2 cellular contexts compared by ENCODE assay signal in the genomic region with DNA sequence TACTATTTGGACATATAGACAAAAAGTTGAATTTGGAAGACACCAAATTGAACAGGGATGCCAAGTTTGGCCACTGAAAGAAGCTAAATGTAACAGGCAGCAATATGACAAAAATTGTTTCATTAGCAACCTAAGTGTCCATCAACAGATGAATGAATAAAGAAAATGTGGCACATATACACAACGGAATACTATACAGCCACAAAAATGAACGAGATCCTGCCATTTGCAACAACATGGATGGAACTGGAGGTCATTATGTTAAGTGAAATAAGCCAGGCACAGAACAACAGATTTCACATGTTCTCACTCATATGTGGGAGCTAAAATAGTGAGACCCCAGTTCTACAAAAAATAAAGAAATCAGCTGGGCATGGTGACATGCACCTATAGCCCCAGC.
TF ChIP-seq lines count a peak whose summit lies in the region.

No MANE protein-coding gene starts in this region.

TF ChIP-seq in HEK293, 187 proteins besides CTCF, POLR2A, EP300 and RAD21 (continued from another document):
- TF ChIP-seq, protein P1, sequence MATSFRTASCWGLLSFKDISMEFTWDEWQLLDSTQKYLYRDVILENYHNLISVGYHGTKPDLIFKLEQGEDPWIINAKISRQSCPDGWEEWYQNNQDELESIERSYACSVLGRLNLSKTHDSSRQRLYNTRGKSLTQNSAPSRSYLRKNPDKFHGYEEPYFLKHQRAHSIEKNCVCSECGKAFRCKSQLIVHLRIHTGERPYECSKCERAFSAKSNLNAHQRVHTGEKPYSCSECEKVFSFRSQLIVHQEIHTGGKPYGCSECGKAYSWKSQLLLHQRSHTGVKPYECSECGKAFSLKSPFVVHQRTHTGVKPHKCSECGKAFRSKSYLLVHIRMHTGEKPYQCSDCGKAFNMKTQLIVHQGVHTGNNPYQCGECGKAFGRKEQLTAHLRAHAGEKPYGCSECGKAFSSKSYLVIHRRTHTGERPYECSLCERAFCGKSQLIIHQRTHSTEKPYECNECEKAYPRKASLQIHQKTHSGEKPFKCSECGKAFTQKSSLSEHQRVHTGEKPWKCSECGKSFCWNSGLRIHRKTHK (tag by site-specific recombination; IDR thresholded peaks at IDR 0.05), result no peak
- no peak for TF ChIP-seq HOXA7 (CRISPR knock-in tag; IDR thresholded peaks at IDR 0.05; ENCODE audit: borderline replicate concordance)
- no peak for TF ChIP-seq ZNF341 (tag by site-specific recombination; IDR thresholded peaks at IDR 0.05; ENCODE audit: low read depth)
- TF ChIP-seq, protein P2, sequence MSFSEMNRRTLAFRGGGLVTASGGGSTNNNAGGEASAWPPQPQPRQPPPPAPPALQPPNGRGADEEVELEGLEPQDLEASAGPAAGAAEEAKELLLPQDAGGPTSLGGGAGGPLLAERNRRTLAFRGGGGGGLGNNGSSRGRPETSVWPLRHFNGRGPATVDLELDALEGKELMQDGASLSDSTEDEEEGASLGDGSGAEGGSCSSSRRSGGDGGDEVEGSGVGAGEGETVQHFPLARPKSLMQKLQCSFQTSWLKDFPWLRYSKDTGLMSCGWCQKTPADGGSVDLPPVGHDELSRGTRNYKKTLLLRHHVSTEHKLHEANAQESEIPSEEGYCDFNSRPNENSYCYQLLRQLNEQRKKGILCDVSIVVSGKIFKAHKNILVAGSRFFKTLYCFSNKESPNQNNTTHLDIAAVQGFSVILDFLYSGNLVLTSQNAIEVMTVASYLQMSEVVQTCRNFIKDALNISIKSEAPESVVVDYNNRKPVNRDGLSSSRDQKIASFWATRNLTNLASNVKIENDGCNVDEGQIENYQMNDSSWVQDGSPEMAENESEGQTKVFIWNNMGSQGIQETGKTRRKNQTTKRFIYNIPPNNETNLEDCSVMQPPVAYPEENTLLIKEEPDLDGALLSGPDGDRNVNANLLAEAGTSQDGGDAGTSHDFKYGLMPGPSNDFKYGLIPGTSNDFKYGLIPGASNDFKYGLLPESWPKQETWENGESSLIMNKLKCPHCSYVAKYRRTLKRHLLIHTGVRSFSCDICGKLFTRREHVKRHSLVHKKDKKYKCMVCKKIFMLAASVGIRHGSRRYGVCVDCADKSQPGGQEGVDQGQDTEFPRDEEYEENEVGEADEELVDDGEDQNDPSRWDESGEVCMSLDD (tag by site-specific recombination; IDR thresholded peaks at IDR 0.05), result no peak
- no peak for TF ChIP-seq KLF10 (tag by site-specific recombination; IDR thresholded peaks at IDR 0.05)
TF ChIP-seq in HEK293: peak in this region for 1.

TF ChIP-seq in K562, 482 proteins besides CTCF, POLR2A, EP300 and RAD21 (continued from another document):
- TF ChIP-seq UBTF (IDR thresholded peaks at IDR 0.05; ENCODE audit: borderline replicate concordance in 1 of 2, low read depth in 2 of 2, low read length in 2 of 2) (no peak), ZNF551 (CRISPR knock-in tag; IDR thresholded peaks at IDR 0.05) (no peak), GTF2A2 (tag; IDR thresholded peaks at IDR 0.05) (no peak), NCOA2 (IDR thresholded peaks at IDR 0.05; ENCODE audit: partially characterized antibody in 2 of 2) (no peak), ZNF146 (CRISPR knock-in tag; IDR thresholded peaks at IDR 0.05; ENCODE audit: unreplicated experiment) (peak; percentile 58)
